ENCODE assay signal across 18 cellular contexts in genomic region chr7:29596593-29597178, GRCh38. TPM values are rescaled to one million over a fixed set of nuclear protein-coding genes. Genes with fewer than 3 reads are reported as not detected.
"Had no signal": no experiment of that assay in that cellular context is flagged by ENCODE, and none has a peak within 500 bp of the region (broad histone marks: within the 10 kb centered on the region; RNA-seq: fewer than 3 reads in every experiment).

No MANE protein-coding gene starts in this region.

- H3K27me3 ChIP-seq: testis, upper lobe of right lung had no signal

- ATAC-seq: activated CD4-positive, CD25-positive, alpha-beta regulatory T cell treated with anti-CD3 and anti-CD28 coated beads, Interleukin-2, amount 50 U/mL, for 24 hours; effector memory CD8-positive, alpha-beta T cell; natural killer cell treated with Interleukin-12 subunit alpha and Interleukin-12 subunit beta and Interleukin-15 and Interleukin-18, amount 100 ng/mL, for 72 hours; stimulated activated naive CD8-positive, alpha-beta T cell treated with anti-CD3 and anti-CD28 coated beads, Interleukin-15, amount 100 ng/mL, for 72 hours; upper lobe of right lung had no signal

- H3K9me3 ChIP-seq: left ventricle myocardium inferior, spleen, testis, upper lobe of right lung had no signal

- H3K4me3 ChIP-seq: left ventricle myocardium inferior, spleen, testis, upper lobe of right lung had no signal

- H3K36me3 ChIP-seq: left ventricle myocardium inferior, spleen, upper lobe of right lung had no signal

- DNase-seq: activated CD4-positive, alpha-beta T cell treated with anti-CD3 and anti-CD28 coated beads, Interleukin-2, amount 50 U/mL, for 4 hours; activated naive CD4-positive, alpha-beta T cell; activated naive CD8-positive, alpha-beta T cell treated with anti-CD3 and anti-CD28 coated beads, Interleukin-2, amount 10 ng/mL, durations not matched to agents 7 days and 5 days; activated T-cell treated with anti-CD3 and anti-CD28 coated beads for 4 hours; anterior cingulate cortex; dermis blood vessel endothelial cell; effector memory CD8-positive, alpha-beta T cell; hippocampal formation; kidney; left ventricle myocardium inferior; spleen; stimulated activated naive CD8-positive, alpha-beta T cell treated with anti-CD3 and anti-CD28 coated beads, Interleukin-15, amount 100 ng/mL, for 72 hours; T-helper 1 cell; T1000; testis; upper lobe of right lung had no signal

- H3K27ac ChIP-seq: left ventricle myocardium inferior, spleen, upper lobe of right lung had no signal

- H3K4me1 ChIP-seq: left ventricle myocardium inferior, spleen, upper lobe of right lung had no signal

RNA-seq across cellular contexts. Expression of gene PRR15, which starts 33.1 kb away (rescaled TPM):
- total RNA-seq: activated naive CD8-positive, alpha-beta T cell treated with anti-CD3 and anti-CD28 coated beads, Interleukin-2, amount 10 ng/mL, durations not matched to agents 7 days and 5 days; left ventricle myocardium inferior; natural killer cell treated with Interleukin-12 subunit alpha and Interleukin-12 subunit beta and Interleukin-15 and Interleukin-18, amount 100 ng/mL, for 72 hours; spleen had no signal
